ENCODE assay signal across 16 cellular contexts in genomic region chr14:22469541-22470303, GRCh38.
DNase-seq lines count a peak whose midpoint lies in the region; ATAC-seq and TF ChIP-seq lines count a peak whose summit lies in the region.
"Had no signal": no experiment of that assay in that cellular context is flagged by ENCODE, and none has a peak within 500 bp of the region (broad histone marks: within the 10 kb centered on the region; RNA-seq: fewer than 3 reads in every experiment).

No MANE protein-coding gene starts in this region.

- H3K79me2 ChIP-seq in OCI-LY3 (ENCODE audit: low read length), result no peaks in the 10 kb centered on the region

- intact Hi-C loops in left lung (cut with DNase I), result loop anchor here (5.0 kb wide), 1 partner anchor 82 kb away; no protein-coding TSS in a partner anchor

- no peak for ATAC-seq in activated T-cell treated with anti-CD3 and anti-CD28 coated beads, Interleukin-2, amount 50 U/mL, for 4 hours
- no peak for ATAC-seq in left lung
- ATAC-seq: stimulated activated naive B cell treated with anti-CD40 and anti-IgM and Interleukin-4, amounts not matched to agents 10 μg/mL and 1 μg/mL and 100 μg/mL, for 72 hours had no signal

- H3K4me3 ChIP-seq in OCI-LY3 (ENCODE audit: low read length) (peak overlapping the region; percentile 66), left lung (no peak overlapping the region)
- H3K4me3 ChIP-seq: sigmoid colon had no signal

- H3K27me3 ChIP-seq in OCI-LY3 (ENCODE audit: low read depth, low read length) (no peaks in the 10 kb centered on the region), left lung (no peaks in the 10 kb centered on the region)
- H3K27me3 ChIP-seq: sigmoid colon had no signal

- no peaks in the 10 kb centered on the region for H3K27me3 Mint-ChIP-seq in activated T-cell treated with anti-CD3 and anti-CD28 coated beads, Interleukin-2, amount 50 U/mL, for 4 hours (ENCODE audit: low read depth)
- H3K27me3 Mint-ChIP-seq: stimulated activated naive B cell treated with anti-CD40 and anti-IgM and Interleukin-4, amounts not matched to agents 10 μg/mL and 1 μg/mL and 100 μg/mL, for 72 hours had no signal

- peak overlapping the region; percentile 43 for H3K4me3 Mint-ChIP-seq in activated T-cell treated with anti-CD3 and anti-CD28 coated beads, Interleukin-2, amount 50 U/mL, for 4 hours

- TF ChIP-seq CTCF in OCI-LY3 (IDR thresholded peaks at IDR 0.05; ENCODE audit: low read depth, low read length) (no peak), left lung (IDR thresholded peaks at IDR 0.05) (no peak)

- peaks cover 13% of the 10 kb centered on the region for H3K4me1 Mint-ChIP-seq in activated T-cell treated with anti-CD3 and anti-CD28 coated beads, Interleukin-2, amount 50 U/mL, for 4 hours (ENCODE audit: low read depth)

- H4K20me1 ChIP-seq in OCI-LY3 (ENCODE audit: insufficient read depth, low read length), result no peaks in the 10 kb centered on the region

- H3K4me1 ChIP-seq in OCI-LY3 (ENCODE audit: low read length) (peaks cover 78% of the 10 kb centered on the region), left lung (no peaks in the 10 kb centered on the region)

- peak overlapping the region; percentile 93 for H2AFZ ChIP-seq in OCI-LY3 (ENCODE audit: low read depth, low read length)

- H3K9me3 Mint-ChIP-seq in activated T-cell treated with anti-CD3 and anti-CD28 coated beads, Interleukin-2, amount 50 U/mL, for 4 hours, result no peaks in the 10 kb centered on the region
- H3K9me3 Mint-ChIP-seq: stimulated activated naive B cell treated with anti-CD40 and anti-IgM and Interleukin-4, amounts not matched to agents 10 μg/mL and 1 μg/mL and 100 μg/mL, for 72 hours had no signal

- no peaks in the 10 kb centered on the region for H3K36me3 ChIP-seq in OCI-LY3 (replicated peaks; ENCODE audit: low read depth, low read length)
- no peaks in the 10 kb centered on the region for H3K36me3 ChIP-seq in left lung
- H3K36me3 ChIP-seq: sigmoid colon had no signal

- H3K36me3 Mint-ChIP-seq in activated T-cell treated with anti-CD3 and anti-CD28 coated beads, Interleukin-2, amount 50 U/mL, for 4 hours (ENCODE audit: insufficient read depth), result no peaks in the 10 kb centered on the region
- H3K36me3 Mint-ChIP-seq: stimulated activated naive B cell treated with anti-CD40 and anti-IgM and Interleukin-4, amounts not matched to agents 10 μg/mL and 1 μg/mL and 100 μg/mL, for 72 hours had no signal

- H3K9me3 ChIP-seq in OCI-LY3 (ENCODE audit: insufficient read depth, low read length) (no peaks in the 10 kb centered on the region), left lung (no peaks in the 10 kb centered on the region)
- H3K9me3 ChIP-seq: sigmoid colon had no signal

- H3K9ac ChIP-seq in OCI-LY3 (ENCODE audit: low read length), result peak overlapping the region; percentile 31

- no peak for DNase-seq in activated T-cell treated with anti-CD3 and anti-CD28 coated beads, Interleukin-2, amount 50 U/mL, for 4 hours
- no peak for DNase-seq in activated T-cell treated with anti-CD3 and anti-CD28 coated beads, Interleukin-2, amount 50 U/mL, for 48 hours
- DNase-seq in globus pallidus (ENCODE audit: low spot score), result peak; percentile 79
- peak in 25 of 49 donors; percentile 7 to 56 (median 18) for DNase-seq in substantia nigra (lab: John Stamatoyannopoulos, UW)
- DNase-seq in left lung, result no peak
- DNase-seq in NCI-H187 (lab: John Stamatoyannopoulos, UW), result no peak
- DNase-seq in SK-N-DZ (ENCODE audit: low spot score), result no peak
- DNase-seq: activated CD4-positive, alpha-beta T cell treated with anti-CD3 and anti-CD28 coated beads, Interleukin-2, amount 50 U/mL, for 48 hours; activated gamma-delta T cell treated with Interleukin-2 at 50 U/mL for 16 hours; NCI-H1092; NCI-H524 treated with DMSO at 0.1 percent for 48 hours; RPMI8226; sigmoid colon; stimulated activated naive B cell treated with anti-CD40 and anti-IgM and Interleukin-4, amounts not matched to agents 10 μg/mL and 1 μg/mL and 100 μg/mL, for 72 hours; T-helper 9 cell had no signal

- peak overlapping the region; percentile 76 for H3K4me2 ChIP-seq in OCI-LY3 (ENCODE audit: low read length)

- H3K27ac ChIP-seq in OCI-LY3 (ENCODE audit: low read length) (no peak overlapping the region), substantia nigra (ENCODE audit: low read depth, low read length, poor library complexity, severe bottlenecking) (peak overlapping the region; percentile 58), left lung (no peak overlapping the region)
- H3K27ac ChIP-seq: sigmoid colon had no signal

Comparison
In these comparisons a context has a peak if more than half of its experiments do, and no peak if none do; other contexts are left out.
1. DNase-seq: peak in globus pallidus (single experiment) and substantia nigra (25 of 49); none in activated T-cell treated with anti-CD3 and anti-CD28 coated beads, Interleukin-2, amount 50 U/mL, for 4 hours (single experiment), activated T-cell treated with anti-CD3 and anti-CD28 coated beads, Interleukin-2, amount 50 U/mL, for 48 hours (0 of 2), left lung (0 of 2), NCI-H187 (0 of 2) and SK-N-DZ (single experiment).